1 cellular context compared by ENCODE assay signal in genomic region chr11:112961146-112961668, GRCh38.
TF ChIP-seq lines count a peak whose summit lies in the region.

TSS of gene NCAM1 (plus strand) at chr11:112961420.

TF ChIP-seq in WTC11, 78 proteins besides CTCF, POLR2A, EP300 and RAD21 (continued from another document):
- 0 out of 2 replicates have a peak, but pooled peaks have one; percentile 37 for TF ChIP-seq AFF4 (CRISPR knock-in tag; IDR thresholded peaks at IDR 0.05; ENCODE audit: borderline replicate concordance)
- TF ChIP-seq ATF2 (CRISPR knock-in tag; IDR thresholded peaks at IDR 0.05; ENCODE audit: borderline replicate concordance, low read depth) = no peak
- TF ChIP-seq NFATC4 (CRISPR knock-in tag; IDR thresholded peaks at IDR 0.05) = no peak
- 0 out of 2 replicates have a peak, but pooled peaks have one; percentile 42 for TF ChIP-seq HMGA2 (CRISPR knock-in tag; IDR thresholded peaks at IDR 0.05)
- no peak for TF ChIP-seq NR2C2 (CRISPR knock-in tag; IDR thresholded peaks at IDR 0.05)
- no peak for TF ChIP-seq NFE2L1 (CRISPR knock-in tag; IDR thresholded peaks at IDR 0.05)
- 0 out of 2 replicates have a peak, but pooled peaks have one; percentile 40 for TF ChIP-seq MYBL2 (CRISPR knock-in tag; IDR thresholded peaks at IDR 0.05)
- no peak for TF ChIP-seq ZNF671 (CRISPR knock-in tag; IDR thresholded peaks at IDR 0.05)
- TF ChIP-seq ZNF532 (CRISPR knock-in tag; IDR thresholded peaks at IDR 0.05; ENCODE audit: borderline replicate concordance) = no peak
- TF ChIP-seq TEAD4 (CRISPR knock-in tag; IDR thresholded peaks at IDR 0.05) = no peak
- no peak for TF ChIP-seq NR1H2 (CRISPR knock-in tag; IDR thresholded peaks at IDR 0.05)
- TF ChIP-seq CDX4 (CRISPR knock-in tag; IDR thresholded peaks at IDR 0.05; ENCODE audit: borderline replicate concordance) = no peak
- no peak for TF ChIP-seq ZNF416 (CRISPR knock-in tag; IDR thresholded peaks at IDR 0.05)
- no peak for TF ChIP-seq ZNF263 (CRISPR knock-in tag; IDR thresholded peaks at IDR 0.05; ENCODE audit: low read depth)
- TF ChIP-seq HMGXB4 (CRISPR knock-in tag; IDR thresholded peaks at IDR 0.05) = peak; percentile 58
- no peak for TF ChIP-seq ZNF121 (CRISPR knock-in tag; IDR thresholded peaks at IDR 0.05)
- TF ChIP-seq ZMAT4 (CRISPR knock-in tag; IDR thresholded peaks at IDR 0.05) = no peak
- peak; percentile 49; the same call in 1 of the 2 replicates for TF ChIP-seq ZNF232 (CRISPR knock-in tag; IDR thresholded peaks at IDR 0.05)
- no peak for TF ChIP-seq NFYB (CRISPR knock-in tag; conservative IDR thresholded peaks at IDR 0.05; ENCODE audit: low read depth)
- TF ChIP-seq NR3C1 (CRISPR knock-in tag; conservative IDR thresholded peaks at IDR 0.05; ENCODE audit: low read depth) = no peak
- TF ChIP-seq USF2 (CRISPR knock-in tag; IDR thresholded peaks at IDR 0.05) = no peak
- 0 out of 2 replicates have a peak, but pooled peaks have one; percentile 27 for TF ChIP-seq TP53 (CRISPR knock-in tag; IDR thresholded peaks at IDR 0.05)
- 0 out of 2 replicates have a peak, but pooled peaks have one; percentile 17 for TF ChIP-seq RELA (CRISPR knock-in tag; IDR thresholded peaks at IDR 0.05; ENCODE audit: borderline replicate concordance)
- TF ChIP-seq CREM (CRISPR knock-in tag; IDR thresholded peaks at IDR 0.05) = 0 out of 2 replicates have a peak, but pooled peaks have one; percentile 38
- TF ChIP-seq ZNF512 (CRISPR knock-in tag; IDR thresholded peaks at IDR 0.05; ENCODE audit: borderline replicate concordance) = no peak
- TF ChIP-seq OVOL2 (CRISPR knock-in tag; IDR thresholded peaks at IDR 0.05; ENCODE audit: borderline replicate concordance) = no peak
- TF ChIP-seq E2F5 (CRISPR knock-in tag; IDR thresholded peaks at IDR 0.05) = 0 out of 2 replicates have a peak, but pooled peaks have one; percentile 11
- 0 out of 2 replicates have a peak, but pooled peaks have one; percentile 89 for TF ChIP-seq CBFB (CRISPR knock-in tag; IDR thresholded peaks at IDR 0.05; ENCODE audit: low read depth)
- TF ChIP-seq ATF1 (CRISPR knock-in tag; IDR thresholded peaks at IDR 0.05) = no peak
- TF ChIP-seq ELF4 (CRISPR knock-in tag; IDR thresholded peaks at IDR 0.05; ENCODE audit: low read depth) = no peak
- TF ChIP-seq RORB (CRISPR knock-in tag; IDR thresholded peaks at IDR 0.05) = no peak
- TF ChIP-seq ETV6 (CRISPR knock-in tag; IDR thresholded peaks at IDR 0.05) = 0 out of 2 replicates have a peak, but pooled peaks have one; percentile 35
- no peak for TF ChIP-seq PREB (CRISPR knock-in tag; IDR thresholded peaks at IDR 0.05; ENCODE audit: borderline replicate concordance)
- peak; percentile 77 for TF ChIP-seq FOXK1 (CRISPR knock-in tag; IDR thresholded peaks at IDR 0.05)
- no peak for TF ChIP-seq EMX1 (CRISPR knock-in tag; IDR thresholded peaks at IDR 0.05)
- TF ChIP-seq FOXJ3 (CRISPR knock-in tag; IDR thresholded peaks at IDR 0.05; ENCODE audit: borderline replicate concordance) = no peak
- no peak for TF ChIP-seq SOX15 (CRISPR knock-in tag; IDR thresholded peaks at IDR 0.05)
